In genomic region chr20:58614366-58614765, GRCh38 we compare ENCODE assay signal across 17 cellular contexts. TPM values are rescaled to one million over a fixed set of nuclear protein-coding genes. Genes with fewer than 3 reads are reported as not detected.
DNase-seq lines count a peak whose midpoint lies in the region; ATAC-seq and TF ChIP-seq lines count a peak whose summit lies in the region.
"Had no signal": no experiment of that assay in that cellular context is flagged by ENCODE, and none has a peak within 500 bp of the region (broad histone marks: within the 10 kb centered on the region; RNA-seq: fewer than 3 reads in every experiment).

No MANE protein-coding gene starts in this region.

- peaks cover 0 to 3% (median 0%) of the 10 kb centered on the region in 3 experiments for H3K27me3 ChIP-seq in neuronal stem cell (ENCODE audit: control insufficient read depth in 3 of 3, insufficient read depth in 3 of 3, low read depth in 1 of 3, low read length in 3 of 3)
- H3K27me3 ChIP-seq: BE2C had no signal

- H2BK120ac ChIP-seq in neuronal stem cell (ENCODE audit: low read depth, low read length), result no peak overlapping the region

- H3K27ac Mint-ChIP-seq in T-helper 17 cell (peak overlapping the region; percentile 9), chondrocyte (ENCODE audit: unreplicated experiment) (no peak overlapping the region)
- H3K27ac Mint-ChIP-seq in stimulated activated effector memory CD8-positive, alpha-beta T cell treated with anti-CD3 and anti-CD28 coated beads, Interleukin-12 subunit alpha, Interleukin-12 subunit beta, amount 100 ng/mL, for 72 hours, result no peak overlapping the region
- H3K27ac Mint-ChIP-seq: CD4-positive, alpha-beta T cell; IgD-negative memory B cell had no signal

- H3K9me3 Mint-ChIP-seq in chondrocyte (ENCODE audit: low read depth), result peaks cover 8% of the 10 kb centered on the region
- H3K9me3 Mint-ChIP-seq in stimulated activated effector memory CD8-positive, alpha-beta T cell treated with anti-CD3 and anti-CD28 coated beads, Interleukin-12 subunit alpha, Interleukin-12 subunit beta, amount 100 ng/mL, for 72 hours, result peaks cover 3% of the 10 kb centered on the region
- H3K9me3 Mint-ChIP-seq: CD4-positive, alpha-beta T cell had no signal

- no peaks in the 10 kb centered on the region for H3K4me1 Mint-ChIP-seq in T-helper 17 cell
- peaks cover 53% of the 10 kb centered on the region for H3K4me1 Mint-ChIP-seq in chondrocyte (ENCODE audit: low read depth)
- H3K4me1 Mint-ChIP-seq in stimulated activated effector memory CD8-positive, alpha-beta T cell treated with anti-CD3 and anti-CD28 coated beads, Interleukin-12 subunit alpha, Interleukin-12 subunit beta, amount 100 ng/mL, for 72 hours, result no peaks in the 10 kb centered on the region

- peak overlapping the region; percentile 84 for H3K18ac ChIP-seq in neuronal stem cell (ENCODE audit: low read length)

- peak overlapping the region; percentile 18 for H3K4ac ChIP-seq in neuronal stem cell (ENCODE audit: low read length)

- DNase-seq in T-helper 17 cell (no peak), chondrocyte (ENCODE audit: low spot score) (peak; percentile 82), neuronal stem cell (ENCODE audit: low spot score) (no peak), iPS-NIHi7 (ENCODE audit: extremely low spot score) (no peak), DMS114 treated with DMSO at 0.1 percent for 48 hours (lab: John Stamatoyannopoulos, UW; ENCODE audit: unreplicated experiment) (no peak)
- no peak for DNase-seq in stimulated activated effector memory CD8-positive, alpha-beta T cell treated with anti-CD3 and anti-CD28 coated beads, Interleukin-12 subunit alpha, Interleukin-12 subunit beta, amount 100 ng/mL, for 72 hours (ENCODE audit: low spot score in 2 of 2)
- DNase-seq: ACHN; BE2C; Caco-2; CD4-positive, alpha-beta T cell; DND-41; EL; KBM-7 had no signal

- H3K36me3 Mint-ChIP-seq in T-helper 17 cell (ENCODE audit: low read depth) (no peaks in the 10 kb centered on the region), chondrocyte (ENCODE audit: low read depth) (no peaks in the 10 kb centered on the region)
- no peaks in the 10 kb centered on the region for H3K36me3 Mint-ChIP-seq in stimulated activated effector memory CD8-positive, alpha-beta T cell treated with anti-CD3 and anti-CD28 coated beads, Interleukin-12 subunit alpha, Interleukin-12 subunit beta, amount 100 ng/mL, for 72 hours
- H3K36me3 Mint-ChIP-seq: IgD-negative memory B cell had no signal

- H3K4me3 Mint-ChIP-seq in T-helper 17 cell (no peak overlapping the region), chondrocyte (ENCODE audit: unreplicated experiment) (no peak overlapping the region)
- H3K4me3 Mint-ChIP-seq in stimulated activated effector memory CD8-positive, alpha-beta T cell treated with anti-CD3 and anti-CD28 coated beads, Interleukin-12 subunit alpha, Interleukin-12 subunit beta, amount 100 ng/mL, for 72 hours, result no peak overlapping the region
- H3K4me3 Mint-ChIP-seq: CD4-positive, alpha-beta T cell; IgD-negative memory B cell had no signal

- WGBS in neuronal stem cell (ENCODE audit: extremely low coverage in 2 of 2, insufficient read length in 2 of 2, insufficient replicate concordance in 1 of 2), 2 donors, result no CpG with 5 or more reads among the region's 14 CpGs

- no peaks in the 10 kb centered on the region for H3K79me1 ChIP-seq in neuronal stem cell (ENCODE audit: low read depth, low read length)

- H3K4me2 ChIP-seq in neuronal stem cell (ENCODE audit: insufficient read depth, low read length, poor library complexity, severe bottlenecking), result no peak overlapping the region

- no peak overlapping the region for H4K8ac ChIP-seq in neuronal stem cell (ENCODE audit: low read depth, low read length)

- H3K27me3 Mint-ChIP-seq in T-helper 17 cell (peaks cover 28% of the 10 kb centered on the region), chondrocyte (ENCODE audit: low read depth) (no peaks in the 10 kb centered on the region)

- H2AK5ac ChIP-seq in neuronal stem cell (ENCODE audit: low read depth, low read length), result peak overlapping the region; percentile 64

- ATAC-seq in T-helper 17 cell, result no peak
- ATAC-seq in stimulated activated effector memory CD8-positive, alpha-beta T cell treated with anti-CD3 and anti-CD28 coated beads, Interleukin-12 subunit alpha, Interleukin-12 subunit beta, amount 100 ng/mL, for 72 hours, result no peak
- ATAC-seq: GM12878 had no signal

- no peak overlapping the region for H2BK12ac ChIP-seq in neuronal stem cell (ENCODE audit: low read length)

- no peak overlapping the region for H2BK5ac ChIP-seq in neuronal stem cell (ENCODE audit: low read length)

- H3K9me3 ChIP-seq in T-helper 17 cell (ENCODE audit: control insufficient read depth, low read length, poor library complexity, severe bottlenecking), result no peaks in the 10 kb centered on the region
- peaks cover 2 to 3% of the 10 kb centered on the region in 2 donors for H3K9me3 ChIP-seq in neuronal stem cell (replicated peaks in 1 of 2; ENCODE audit: control insufficient read depth in 2 of 2, insufficient read depth in 1 of 2, low read depth in 1 of 2, low read length in 2 of 2)
- H3K9me3 ChIP-seq: BE2C, Caco-2, HAP-1 had no signal

- peak overlapping the region; percentile 46 for H3K9ac ChIP-seq in neuronal stem cell (ENCODE audit: low read depth, low read length, poor library complexity)

- peak overlapping the region; percentile 52 for H2BK15ac ChIP-seq in neuronal stem cell (ENCODE audit: low read length)

- no peak overlapping the region for H2AFZ ChIP-seq in neuronal stem cell (ENCODE audit: low read length)

- H4K91ac ChIP-seq in neuronal stem cell (ENCODE audit: low read depth, low read length, poor library complexity), result peak overlapping the region; percentile 25

- H3K27ac ChIP-seq in neuronal stem cell (replicated peaks; ENCODE audit: low read length), result no peak overlapping the region
- H3K27ac ChIP-seq: HL-60 had no signal

- no peak for TF ChIP-seq CTCF in chondrocyte (IDR thresholded peaks at IDR 0.05)

- H3K14ac ChIP-seq in neuronal stem cell (ENCODE audit: low read length), result peak overlapping the region; percentile 85

- no peak overlapping the region for H3K4me3 ChIP-seq in neuronal stem cell (ENCODE audit: low read length in 2 of 2)
- H3K4me3 ChIP-seq: GM12878, HAP-1 had no signal

- no peaks in the 10 kb centered on the region for H3K36me3 ChIP-seq in neuronal stem cell (replicated peaks in 1 of 2; ENCODE audit: control insufficient read depth in 2 of 2, insufficient read depth in 2 of 2, low read length in 2 of 2)
- H3K36me3 ChIP-seq: BE2C, HAP-1 had no signal

- H3K23ac ChIP-seq in neuronal stem cell (ENCODE audit: low read depth, low read length, poor library complexity), result peak overlapping the region; percentile 34

- peaks cover 0 to 2% of the 10 kb centered on the region in 2 donors for H3K4me1 ChIP-seq in neuronal stem cell (ENCODE audit: control insufficient read depth in 2 of 2, insufficient read depth in 1 of 2, low read depth in 1 of 2, low read length in 2 of 2)
- H3K4me1 ChIP-seq: HAP-1 had no signal

RNA-seq across cellular contexts. Expression of gene STX16, which starts 36.7 kb away (rescaled TPM):
- total RNA-seq in T-helper 17 cell (100 to 1,000 TPM; 161 to 167 TPM), chondrocyte (44.5 to 58.1 TPM (median 50.4 TPM) in 3 replicates)
- 45.1 TPM for polyA plus RNA-seq in neuronal stem cell (2013, experiment 1 of 2)
- 45.7 TPM for polyA plus RNA-seq in neuronal stem cell (2013, experiment 2 of 2)
